ENCODE assay signal across 8 cellular contexts in the genomic region with DNA sequence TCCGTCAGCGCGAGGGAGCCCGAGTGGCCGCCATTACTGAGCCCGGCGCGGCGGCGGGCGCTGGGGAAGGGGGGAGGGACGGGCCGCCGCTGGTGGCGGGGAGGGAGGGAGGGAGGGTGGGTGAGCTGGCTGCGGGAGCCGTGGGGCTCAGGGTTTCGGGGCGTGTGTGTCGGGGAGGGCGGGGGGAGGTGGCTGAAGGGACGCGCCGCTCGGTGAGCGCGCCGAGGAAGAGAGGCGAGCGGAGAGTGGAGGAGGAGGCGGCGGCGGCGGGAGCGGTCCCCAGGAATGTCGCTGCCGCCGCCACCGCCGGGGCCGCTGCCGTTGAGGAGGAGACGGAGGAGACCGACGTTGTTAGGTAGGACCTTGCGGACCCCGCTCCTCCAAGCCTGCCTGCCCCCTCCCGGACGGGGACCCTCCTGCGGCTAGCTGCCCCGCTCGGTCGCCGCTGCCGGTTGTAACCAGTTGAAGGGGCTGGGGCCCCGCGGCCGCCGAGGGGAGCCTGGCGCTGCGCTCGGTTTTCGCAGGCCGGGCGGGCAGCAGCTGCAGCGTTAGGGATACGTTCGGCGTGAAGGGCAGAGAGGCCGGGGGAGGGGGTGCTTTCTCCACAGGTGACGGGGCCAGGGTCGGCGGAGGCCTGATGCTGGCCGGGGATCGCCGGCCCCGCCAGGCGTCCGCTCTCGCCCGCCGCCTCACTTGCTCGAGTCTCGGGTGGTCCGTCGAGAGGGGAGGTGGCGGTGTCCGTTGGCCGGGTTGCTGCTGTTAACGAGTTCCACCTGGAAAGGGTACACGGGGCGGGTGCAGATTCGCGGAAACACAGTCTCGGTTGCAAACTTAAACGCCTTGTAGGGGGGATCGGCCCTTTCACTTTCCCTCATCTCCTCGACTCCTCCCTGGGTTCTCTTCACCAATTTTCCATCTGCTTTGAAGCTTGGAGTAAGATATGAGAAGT. TPM values are rescaled to one million over a fixed set of nuclear protein-coding genes. Genes with fewer than 3 reads are reported as not detected.
A peak's percentile ranks its signal among the peaks of the same experiment; 100 is the strongest.
DNase-seq lines count a peak whose midpoint lies in the region; ATAC-seq, FAIRE-seq and TF ChIP-seq lines count a peak whose summit lies in the region.

A gene with protein sequence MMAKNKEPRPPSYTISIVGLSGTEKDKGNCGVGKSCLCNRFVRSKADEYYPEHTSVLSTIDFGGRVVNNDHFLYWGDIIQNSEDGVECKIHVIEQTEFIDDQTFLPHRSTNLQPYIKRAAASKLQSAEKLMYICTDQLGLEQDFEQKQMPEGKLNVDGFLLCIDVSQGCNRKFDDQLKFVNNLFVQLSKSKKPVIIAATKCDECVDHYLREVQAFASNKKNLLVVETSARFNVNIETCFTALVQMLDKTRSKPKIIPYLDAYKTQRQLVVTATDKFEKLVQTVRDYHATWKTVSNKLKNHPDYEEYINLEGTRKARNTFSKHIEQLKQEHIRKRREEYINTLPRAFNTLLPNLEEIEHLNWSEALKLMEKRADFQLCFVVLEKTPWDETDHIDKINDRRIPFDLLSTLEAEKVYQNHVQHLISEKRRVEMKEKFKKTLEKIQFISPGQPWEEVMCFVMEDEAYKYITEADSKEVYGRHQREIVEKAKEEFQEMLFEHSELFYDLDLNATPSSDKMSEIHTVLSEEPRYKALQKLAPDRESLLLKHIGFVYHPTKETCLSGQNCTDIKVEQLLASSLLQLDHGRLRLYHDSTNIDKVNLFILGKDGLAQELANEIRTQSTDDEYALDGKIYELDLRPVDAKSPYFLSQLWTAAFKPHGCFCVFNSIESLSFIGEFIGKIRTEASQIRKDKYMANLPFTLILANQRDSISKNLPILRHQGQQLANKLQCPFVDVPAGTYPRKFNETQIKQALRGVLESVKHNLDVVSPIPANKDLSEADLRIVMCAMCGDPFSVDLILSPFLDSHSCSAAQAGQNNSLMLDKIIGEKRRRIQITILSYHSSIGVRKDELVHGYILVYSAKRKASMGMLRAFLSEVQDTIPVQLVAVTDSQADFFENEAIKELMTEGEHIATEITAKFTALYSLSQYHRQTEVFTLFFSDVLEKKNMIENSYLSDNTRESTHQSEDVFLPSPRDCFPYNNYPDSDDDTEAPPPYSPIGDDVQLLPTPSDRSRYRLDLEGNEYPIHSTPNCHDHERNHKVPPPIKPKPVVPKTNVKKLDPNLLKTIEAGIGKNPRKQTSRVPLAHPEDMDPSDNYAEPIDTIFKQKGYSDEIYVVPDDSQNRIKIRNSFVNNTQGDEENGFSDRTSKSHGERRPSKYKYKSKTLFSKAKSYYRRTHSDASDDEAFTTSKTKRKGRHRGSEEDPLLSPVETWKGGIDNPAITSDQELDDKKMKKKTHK (N-terminal part only) (plus strand): TSS at position 224 of the 949 bp plus-strand sequence. CDS start 13,366 bp downstream, outside the sequence.

- no peak for TF ChIP-seq CTCF in WTC11 (IDR thresholded peaks at IDR 0.05)

- H3K36me3 Mint-ChIP-seq in WTC11 = no peaks in the 10 kb centered on the region

- peak; percentile 53; the same call in 1 of the 2 replicates for TF ChIP-seq POLR2A in H54 (IDR thresholded peaks at IDR 0.05; ENCODE audit: low read depth, low read length)

- CTCF ChIA-PET in WTC11 (lab: Charles Lee) = interaction anchor here (0.9 to 2.0 kb wide), 5 partner anchors 8 to 177 kb away, joined by 3 to 7 read pairs (median 4); a partner anchor contains a TSS

- H3K27me3 ChIP-seq in MG63 = no peaks in the 10 kb centered on the region

- H3K4me3 ChIP-seq in MG63 = peak within 1 kb of the TSS; percentile 76

- H3K4me3 Mint-ChIP-seq in WTC11 = peak within 1 kb of the TSS; percentile 99

- H3K27ac Mint-ChIP-seq in WTC11 = peak within 1 kb of the TSS; percentile 99

- no peaks in the 10 kb centered on the region for H3K9me3 Mint-ChIP-seq in WTC11

- no peaks in the 10 kb centered on the region for H3K9me3 ChIP-seq in MG63

- no peaks in the 10 kb centered on the region for H3K36me3 ChIP-seq in MG63

- DNase-seq in GM03348 (ENCODE audit: low spot score) = peak; percentile 48
- DNase-seq in H54 (ENCODE audit: insufficient read length, low spot score) = peak; percentile 9
- no peak for DNase-seq in MG63
- DNase-seq in WTC11 (ENCODE audit: low spot score) = peak; percentile 83
- peak; percentile 42 for DNase-seq in central memory CD4-positive, alpha-beta T cell
- DNase-seq in kidney glomerular epithelial cell (lab: John Stamatoyannopoulos, UW) = peak; percentile 39
- peak; percentile 47 for DNase-seq in stimulated activated CD4-positive, alpha-beta T cell treated with anti-CD3 and anti-CD28 coated beads, Interleukin-1b, Interleukin-23, amount 100 ng/mL, for 48 hours
- no peak for DNase-seq in glomerular visceral epithelial cell (ENCODE audit: extremely low spot score)

- peak; percentile 11 for ATAC-seq in WTC11

- peaks cover 51% of the 10 kb centered on the region for H3K4me1 Mint-ChIP-seq in WTC11

- no peaks in the 10 kb centered on the region for H3K27me3 Mint-ChIP-seq in WTC11 (ENCODE audit: low read depth)

- POLR2A ChIA-PET in WTC11 (lab: Charles Lee) = interaction anchor here (0.6 to 2.1 kb wide), 6 partner anchors 33 to 657 kb away, joined by 3 to 11 read pairs (median 4); a partner anchor contains a TSS

- FAIRE-seq in H54 (lab: Jason Lieb, UNC) = no peak

TF ChIP-seq in WTC11, 78 proteins besides CTCF, POLR2A, EP300 and RAD21:
- TF ChIP-seq SP1 (CRISPR knock-in tag; conservative IDR thresholded peaks at IDR 0.05) (0 out of 2 replicates have a peak, but pooled peaks have one; percentile 25), SOX15 (CRISPR knock-in tag; IDR thresholded peaks at IDR 0.05) (no peak), GABPB1 (CRISPR knock-in tag; IDR thresholded peaks at IDR 0.05) (peak; percentile 61; the same call in 1 of the 2 replicates), FOXP1 (CRISPR knock-in tag; IDR thresholded peaks at IDR 0.05; ENCODE audit: borderline replicate concordance) (peak; percentile 30; the same call in 1 of the 2 replicates), ATF1 (CRISPR knock-in tag; IDR thresholded peaks at IDR 0.05) (0 out of 2 replicates have a peak, but pooled peaks have one; percentile 25), HMGA2 (CRISPR knock-in tag; IDR thresholded peaks at IDR 0.05) (no peak)
- TF ChIP-seq, protein P1, sequence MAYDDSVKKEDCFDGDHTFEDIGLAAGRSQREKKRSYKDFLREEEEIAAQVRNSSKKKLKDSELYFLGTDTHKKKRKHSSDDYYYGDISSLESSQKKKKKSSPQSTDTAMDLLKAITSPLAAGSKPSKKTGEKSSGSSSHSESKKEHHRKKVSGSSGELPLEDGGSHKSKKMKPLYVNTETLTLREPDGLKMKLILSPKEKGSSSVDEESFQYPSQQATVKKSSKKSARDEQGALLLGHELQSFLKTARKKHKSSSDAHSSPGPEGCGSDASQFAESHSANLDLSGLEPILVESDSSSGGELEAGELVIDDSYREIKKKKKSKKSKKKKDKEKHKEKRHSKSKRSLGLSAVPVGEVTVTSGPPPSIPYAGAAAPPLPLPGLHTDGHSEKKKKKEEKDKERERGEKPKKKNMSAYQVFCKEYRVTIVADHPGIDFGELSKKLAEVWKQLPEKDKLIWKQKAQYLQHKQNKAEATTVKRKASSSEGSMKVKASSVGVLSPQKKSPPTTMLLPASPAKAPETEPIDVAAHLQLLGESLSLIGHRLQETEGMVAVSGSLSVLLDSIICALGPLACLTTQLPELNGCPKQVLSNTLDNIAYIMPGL (CRISPR knock-in tag; IDR thresholded peaks at IDR 0.05) = peak; percentile 36; the same call in 1 of the 2 replicates
- TF ChIP-seq, protein P2, sequence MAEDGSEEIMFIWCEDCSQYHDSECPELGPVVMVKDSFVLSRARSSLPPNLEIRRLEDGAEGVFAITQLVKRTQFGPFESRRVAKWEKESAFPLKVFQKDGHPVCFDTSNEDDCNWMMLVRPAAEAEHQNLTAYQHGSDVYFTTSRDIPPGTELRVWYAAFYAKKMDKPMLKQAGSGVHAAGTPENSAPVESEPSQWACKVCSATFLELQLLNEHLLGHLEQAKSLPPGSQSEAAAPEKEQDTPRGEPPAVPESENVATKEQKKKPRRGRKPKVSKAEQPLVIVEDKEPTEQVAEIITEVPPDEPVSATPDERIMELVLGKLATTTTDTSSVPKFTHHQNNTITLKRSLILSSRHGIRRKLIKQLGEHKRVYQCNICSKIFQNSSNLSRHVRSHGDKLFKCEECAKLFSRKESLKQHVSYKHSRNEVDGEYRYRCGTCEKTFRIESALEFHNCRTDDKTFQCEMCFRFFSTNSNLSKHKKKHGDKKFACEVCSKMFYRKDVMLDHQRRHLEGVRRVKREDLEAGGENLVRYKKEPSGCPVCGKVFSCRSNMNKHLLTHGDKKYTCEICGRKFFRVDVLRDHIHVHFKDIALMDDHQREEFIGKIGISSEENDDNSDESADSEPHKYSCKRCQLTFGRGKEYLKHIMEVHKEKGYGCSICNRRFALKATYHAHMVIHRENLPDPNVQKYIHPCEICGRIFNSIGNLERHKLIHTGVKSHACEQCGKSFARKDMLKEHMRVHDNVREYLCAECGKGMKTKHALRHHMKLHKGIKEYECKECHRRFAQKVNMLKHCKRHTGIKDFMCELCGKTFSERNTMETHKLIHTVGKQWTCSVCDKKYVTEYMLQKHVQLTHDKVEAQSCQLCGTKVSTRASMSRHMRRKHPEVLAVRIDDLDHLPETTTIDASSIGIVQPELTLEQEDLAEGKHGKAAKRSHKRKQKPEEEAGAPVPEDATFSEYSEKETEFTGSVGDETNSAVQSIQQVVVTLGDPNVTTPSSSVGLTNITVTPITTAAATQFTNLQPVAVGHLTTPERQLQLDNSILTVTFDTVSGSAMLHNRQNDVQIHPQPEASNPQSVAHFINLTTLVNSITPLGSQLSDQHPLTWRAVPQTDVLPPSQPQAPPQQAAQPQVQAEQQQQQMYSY (CRISPR knock-in tag; IDR thresholded peaks at IDR 0.05) = 0 out of 2 replicates have a peak, but pooled peaks have one; percentile 6

RNA-seq across cellular contexts. Expression of the gene that starts here (rescaled TPM):
- total RNA-seq in MG63 (2014; rRNA removed; shearing (Covaris generic); ENCODE audit: low replicate concordance) = 7.9 and 32.1 TPM in 2 replicates
- 55.9 to 66.9 TPM (median 60.9 TPM) in 3 replicates for total RNA-seq in WTC11 (2021)

Comparison
In these comparisons a context has a peak if more than half of its experiments do, and no peak if none do; other contexts are left out.
1. DNase-seq: peak in GM03348 (single experiment), H54 (single experiment), WTC11 (single experiment), central memory CD4-positive, alpha-beta T cell (single experiment), kidney glomerular epithelial cell (single experiment) and stimulated activated CD4-positive, alpha-beta T cell treated with anti-CD3 and anti-CD28 coated beads, Interleukin-1b, Interleukin-23, amount 100 ng/mL, for 48 hours (single experiment); none in MG63 (single experiment) and glomerular visceral epithelial cell (single experiment).